11 cellular contexts compared by ENCODE assay signal in the genomic region with DNA sequence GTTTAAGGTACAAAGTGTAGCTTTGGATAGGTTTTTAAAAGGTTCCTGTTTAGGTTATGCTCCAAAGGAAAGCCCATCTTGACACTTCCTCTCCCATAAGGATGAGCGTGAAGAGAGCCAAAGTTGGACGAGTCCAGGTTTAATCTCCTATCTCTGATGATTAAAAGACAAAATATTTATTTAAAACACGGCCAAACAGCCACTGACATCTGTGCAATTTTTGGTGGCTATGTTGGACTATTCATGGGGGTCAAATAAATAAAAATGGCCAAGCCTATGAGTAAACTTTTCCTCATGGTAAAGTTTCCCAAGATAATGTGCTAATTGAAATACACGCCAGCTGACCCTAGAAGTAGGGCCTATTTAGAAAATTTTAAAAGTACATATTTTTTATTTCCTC.
DNase-seq lines count a peak whose midpoint lies in the region; ATAC-seq and TF ChIP-seq lines count a peak whose summit lies in the region.
"Had no signal": no experiment of that assay in that cellular context is flagged by ENCODE, and none has a peak within 500 bp of the region (broad histone marks: within the 10 kb centered on the region; RNA-seq: fewer than 3 reads in every experiment).

No MANE protein-coding gene starts in this region.

- no peak for TF ChIP-seq RAD21 in IMR-90 (IDR thresholded peaks at IDR 0.05; ENCODE audit: low read length)

- peak overlapping the region; percentile 88 for H2BK20ac ChIP-seq in IMR-90 (ENCODE audit: low read depth, low read length)

- peaks cover 29 to 91% (median 58%) of the 10 kb centered on the region in 11 experiments for H3K27me3 ChIP-seq in BLaER1 treated with 17β-estradiol and CSF1 and Interleukin-3, amounts not matched to agents 10 nM and 100 nM
- no peaks in the 10 kb centered on the region for H3K27me3 ChIP-seq in IMR-90 (ENCODE audit: control insufficient read depth, insufficient read depth, low read length)
- H3K27me3 ChIP-seq in breast epithelium, result no peaks in the 10 kb centered on the region

- in situ Hi-C loops in IMR-90 (cut with MboI; ENCODE audit: low sequenced_read_pairs), result loop anchor here (25.0 kb wide), 1 partner anchor 610 kb away; no protein-coding TSS in a partner anchor

- TF ChIP-seq CTCF in IMR-90 (conservative IDR thresholded peaks at IDR 0.05; ENCODE audit: low read depth, low read length) (no peak), breast epithelium (IDR thresholded peaks at IDR 0.05) (no peak)

- H3K4me1 ChIP-seq in BLaER1 treated with 17β-estradiol and CSF1 and Interleukin-3, amounts not matched to agents 10 nM and 100 nM, result peaks cover 65 to 92% (median 79%) of the 10 kb centered on the region in 10 experiments
- peaks cover 16% of the 10 kb centered on the region for H3K4me1 ChIP-seq in IMR-90 (ENCODE audit: control insufficient read depth, insufficient read depth, low read length)
- H3K4me1 ChIP-seq in breast epithelium, result peaks cover 0 to 5% of the 10 kb centered on the region in 2 donors

- peak overlapping the region; percentile 68 to 86 (median 82) for H3K4me3 Mint-ChIP-seq in naive thymus-derived CD8-positive, alpha-beta T cell

- H2AK5ac ChIP-seq in IMR-90 (ENCODE audit: low read depth, low read length), result no peak overlapping the region

- peak overlapping the region; percentile 89 for H2BK120ac ChIP-seq in IMR-90 (ENCODE audit: low read depth, low read length)

- peak overlapping the region; percentile 42; the same call in 1 of the 2 replicates for H3K14ac ChIP-seq in IMR-90 (replicated peaks; ENCODE audit: low read depth, low read length)

- H3K36me3 ChIP-seq in BLaER1 treated with 17β-estradiol and CSF1 and Interleukin-3, amounts not matched to agents 10 nM and 100 nM, result no peaks in the 10 kb centered on the region
- H3K36me3 ChIP-seq in IMR-90 (ENCODE audit: control insufficient read depth, insufficient read depth, low read length) (no peaks in the 10 kb centered on the region), breast epithelium (no peaks in the 10 kb centered on the region)

- peak overlapping the region; percentile 78 to 91 (median 84) for H3K4me2 ChIP-seq in BLaER1 treated with 17β-estradiol and CSF1 and Interleukin-3, amounts not matched to agents 10 nM and 100 nM
- H3K4me2 ChIP-seq in IMR-90 (ENCODE audit: low read depth, low read length), result peak overlapping the region; percentile 67; the same call in 1 of the 2 replicates

- H3K27ac ChIP-seq in BLaER1 treated with 17β-estradiol and CSF1 and Interleukin-3, amounts not matched to agents 10 nM and 100 nM, result peak overlapping the region in 10 of 11 experiments; percentile 45 to 88 (median 80); a peak in 19 of 22 replicates
- H3K27ac ChIP-seq in IMR-90 (ENCODE audit: insufficient read depth, low read length) (no peak overlapping the region), breast epithelium (peak overlapping the region; percentile 79 to 84)

- H2BK15ac ChIP-seq in IMR-90 (ENCODE audit: low read depth, low read length), result no peak overlapping the region

- H3K27ac Mint-ChIP-seq in naive thymus-derived CD8-positive, alpha-beta T cell, result peak overlapping the region; percentile 92 to 98 (median 96)

- intact Hi-C loops in IMR-90 (cut with micrococcal nuclease), result no loop called here
- intact Hi-C loops in breast epithelium (cut with DNase I; ENCODE audit: low total_unique reads), result no loop called here

- H3K36me3 Mint-ChIP-seq in naive thymus-derived CD8-positive, alpha-beta T cell, result peaks cover 0 to 4% (median 0%) of the 10 kb centered on the region in 3 donors

- peaks cover 2 to 32% of the 10 kb centered on the region in 2 experiments; a peak in 2 of 4 replicates for H3K79me1 ChIP-seq in IMR-90 (ENCODE audit: low read depth in 1 of 2, low read length in 2 of 2)

- H3K23ac ChIP-seq in IMR-90 (ENCODE audit: low read depth, low read length), result peak overlapping the region; percentile 63

- no peak overlapping the region; the same call in 1 of the 2 replicates for H4K5ac ChIP-seq in IMR-90 (ENCODE audit: low read depth, low read length)

- H2AK9ac ChIP-seq in IMR-90 (replicated peaks; ENCODE audit: low read depth, low read length, poor library complexity), result no peak overlapping the region

- peaks cover 13% of the 10 kb centered on the region for H3K9me1 ChIP-seq in IMR-90 (ENCODE audit: insufficient read depth, low read length)

- no peak overlapping the region for H3K56ac ChIP-seq in IMR-90 (ENCODE audit: extremely low read depth, insufficient read depth, low read length)

- DNase-seq in IMR-90, result no peak
- DNase-seq in breast epithelium (ENCODE audit: low spot score in 2 of 2), result no peak
- DNase-seq in naive thymus-derived CD8-positive, alpha-beta T cell, result no peak
- no peak for DNase-seq in SW 1271 (lab: John Stamatoyannopoulos, UW)
- DNase-seq in HuH-7 (ENCODE audit: low spot score), result no peak
- DNase-seq in iPS-NIHi11 (ENCODE audit: low spot score), result no peak
- DNase-seq: GOT3, NCI-H1417 treated with DMSO at 0.1 percent for 48 hours, NCI-H82 had no signal

- peak overlapping the region; percentile 6; the same call in 1 of the 2 replicates for H3K18ac ChIP-seq in IMR-90 (ENCODE audit: low read depth, low read length)

- no TSS peak for BruUV-seq in IMR-90 (replicated peaks; lab: Mats Ljungman, UMichigan)

- H3K27me3 Mint-ChIP-seq in naive thymus-derived CD8-positive, alpha-beta T cell, result peaks cover 0 to 15% (median 0%) of the 10 kb centered on the region in 5 donors

- no peaks in the 10 kb centered on the region for H3K9me3 Mint-ChIP-seq in naive thymus-derived CD8-positive, alpha-beta T cell

- H2AFZ ChIP-seq in IMR-90 (replicated peaks; ENCODE audit: low read length, poor library complexity), result no peak overlapping the region

- ATAC-seq in IMR-90 (ENCODE audit: low read depth), result peak; percentile 21
- ATAC-seq in naive thymus-derived CD8-positive, alpha-beta T cell, result no peak
- no peak for ATAC-seq in GM21447 (IDR thresholded peaks at IDR 0.05; ENCODE audit: unreplicated experiment)

- H2BK5ac ChIP-seq in IMR-90 (ENCODE audit: low read depth, low read length, poor library complexity, severe bottlenecking), result peak overlapping the region; percentile 78

- peaks cover 48 to 96% (median 93%) of the 10 kb centered on the region in 4 donors for H3K4me1 Mint-ChIP-seq in naive thymus-derived CD8-positive, alpha-beta T cell

- H3K9ac ChIP-seq in BLaER1 treated with 17β-estradiol and CSF1 and Interleukin-3, amounts not matched to agents 10 nM and 100 nM, result peak overlapping the region in 9 of 11 experiments; percentile 51 to 75 (median 65); a peak in 17 of 22 replicates
- H3K9ac ChIP-seq in IMR-90 (ENCODE audit: low read depth, low read length), result no peak overlapping the region

- no peak overlapping the region; the same call in 1 of the 2 replicates for H4K91ac ChIP-seq in IMR-90 (ENCODE audit: insufficient read depth, low read depth, low read length)

- peak overlapping the region; percentile 74; the same call in 1 of the 2 replicates for H3K4ac ChIP-seq in IMR-90 (ENCODE audit: low read depth, low read length)

- H4K8ac ChIP-seq in IMR-90 (ENCODE audit: low read depth in 2 of 2, low read length in 2 of 2), result peak overlapping the region in 1 of 2 experiments; percentile 20; a peak in 1 of 4 replicates

- H4K20me1 ChIP-seq in BLaER1 treated with 17β-estradiol and CSF1 and Interleukin-3, amounts not matched to agents 10 nM and 100 nM, result peaks cover 0 to 16% (median 0%) of the 10 kb centered on the region in 11 experiments; a peak in 7 of 22 replicates
- H4K20me1 ChIP-seq in IMR-90 (ENCODE audit: insufficient read depth, low read length), result peaks cover 8% of the 10 kb centered on the region; the same call in 1 of the 2 replicates

- CTCF ChIA-PET in IMR-90 (lab: Yijun Ruan, JAX), result interaction anchor here (1.0 kb wide), 1 partner anchor 9 kb away, joined by 3 read pairs; no protein-coding TSS in a partner anchor

- POLR2A ChIA-PET in IMR-90 (lab: Charles Lee; ENCODE audit: unreplicated experiment), result no interaction called here
- POLR2A ChIA-PET in naive thymus-derived CD8-positive, alpha-beta T cell (lab: Charles Lee), result interaction anchor here (0.7 to 11.7 kb wide), 9 partner anchors 8 to 615 kb away, joined by 3 to 194 read pairs (median 4); no protein-coding TSS in a partner anchor

- H3K4me3 ChIP-seq in BLaER1 treated with 17β-estradiol and CSF1 and Interleukin-3, amounts not matched to agents 10 nM and 100 nM, result peak overlapping the region in 6 of 10 experiments; percentile 6 to 45 (median 12); a peak in 6 of 20 replicates
- H3K4me3 ChIP-seq in IMR-90 (ENCODE audit: insufficient read depth, low read depth, low read length), result no peak overlapping the region
- H3K4me3 ChIP-seq in breast epithelium, result no peak overlapping the region

- no CpG with 5 or more reads among the region's 4 CpGs for WGBS in IMR-90 (ENCODE audit: extremely low coverage in 2 of 2, insufficient read length in 1 of 2), 2 experiments

- dilution Hi-C loops in IMR-90 (cut with HindIII; ENCODE audit: low sequenced_read_pairs, unreplicated experiment), result no loop called here

- TF ChIP-seq POLR2A in IMR-90 (IDR thresholded peaks at IDR 0.05; ENCODE audit: low read depth, low read length), result no peak
- no peak for TF ChIP-seq POLR2A in breast epithelium (IDR thresholded peaks at IDR 0.05)

- no peaks in the 10 kb centered on the region for H3K9me3 ChIP-seq in BLaER1 treated with 17β-estradiol and CSF1 and Interleukin-3, amounts not matched to agents 10 nM and 100 nM (replicated peaks in 1 of 11)
- no peaks in the 10 kb centered on the region for H3K9me3 ChIP-seq in IMR-90 (ENCODE audit: control insufficient read depth, insufficient read depth, low read length)
- H3K9me3 ChIP-seq in breast epithelium, result no peaks in the 10 kb centered on the region

TF ChIP-seq in IMR-90, 13 proteins besides CTCF, POLR2A, EP300 and RAD21 (continues in another document):
- TF ChIP-seq CEBPB (IDR thresholded peaks at IDR 0.05; ENCODE audit: low read depth, low read length) (no peak), BHLHE40 (IDR thresholded peaks at IDR 0.05; ENCODE audit: low read depth, low read length) (no peak), CHD1 (IDR thresholded peaks at IDR 0.05; ENCODE audit: low read depth, low read length) (no peak), MAFK (IDR thresholded peaks at IDR 0.05; ENCODE audit: low read depth, low read length) (no peak), FOS (IDR thresholded peaks at IDR 0.05; ENCODE audit: low read depth, low read length) (no peak), RFX5 (IDR thresholded peaks at IDR 0.05; ENCODE audit: low read depth, low read length) (no peak), MXI1 (IDR thresholded peaks at IDR 0.05; ENCODE audit: borderline replicate concordance, low read depth, low read length) (no peak), MAZ (IDR thresholded peaks at IDR 0.05; ENCODE audit: borderline replicate concordance, low read depth, low read length) (no peak), SMC3 (IDR thresholded peaks at IDR 0.05; ENCODE audit: low read depth, low read length) (no peak)

Comparison
In these comparisons a context has a peak if more than half of its experiments do, and no peak if none do; other contexts are left out.
1. H3K4me3 ChIP-seq: peak in BLaER1 treated with 17β-estradiol and CSF1 and Interleukin-3, amounts not matched to agents 10 nM and 100 nM (6 of 10); none in IMR-90 (single experiment) and breast epithelium (0 of 3).